1 cellular context compared by ENCODE assay signal in genomic region chr2:233426619-233427342, GRCh38.
TF ChIP-seq lines count a peak whose summit lies in the region.

No MANE protein-coding gene starts in this region.

TF ChIP-seq in K562, 482 proteins besides CTCF, POLR2A, EP300 and RAD21 (continued from another document):
- TF ChIP-seq JUN (IDR thresholded peaks at IDR 0.05; ENCODE audit: borderline replicate concordance, low read depth, low read length) (peak; percentile 73; the same call in 1 of the 2 replicates), JUN (CRISPR knock-in tag; IDR thresholded peaks at IDR 0.05; ENCODE audit: borderline replicate concordance) (no peak), MEIS2 (IDR thresholded peaks at IDR 0.05; ENCODE audit: partially characterized antibody) (peak; percentile 43), WHSC1 (IDR thresholded peaks at IDR 0.05; ENCODE audit: low read length) (no peak), ZNF584 (CRISPR knock-in tag; IDR thresholded peaks at IDR 0.05; ENCODE audit: low read depth) (no peak)
TF ChIP-seq in K562: peak in this region for 104.
